In genomic region chr1:68704800-68705443, GRCh38 we compare ENCODE assay signal across 26 cellular contexts.
"Had no signal": no experiment of that assay in that cellular context is flagged by ENCODE, and none has a peak within 500 bp of the region (broad histone marks: within the 10 kb centered on the region; RNA-seq: fewer than 3 reads in every experiment).

No MANE protein-coding gene starts in this region.

- H3K4me1 ChIP-seq: gastroesophageal sphincter, lower lobe of right lung, parathyroid adenoma, right lobe of liver, thyroid gland, vagina had no signal

- FAIRE-seq: colon, endothelial cell of umbilical vein had no signal

- H3K36me3 ChIP-seq: esophagus muscularis mucosa, gastroesophageal sphincter, heart left ventricle, lower lobe of right lung, neutrophil, right lobe of liver, thyroid gland, vagina had no signal

- H3K4me3 ChIP-seq: dorsolateral prefrontal cortex, esophagus muscularis mucosa, gastroesophageal sphincter, heart left ventricle, lower lobe of right lung, mucosa of descending colon, right lobe of liver, smooth muscle cell, thyroid gland, vagina had no signal

- DNase-seq: dorsolateral prefrontal cortex; effector CD4-positive, alpha-beta T cell; foreskin keratinocyte; heart left ventricle; hippocampal formation; islet precursor cell; left ventricle myocardium superior; lower lobe of right lung; mucosa of descending colon; naive B cell; right lobe of liver; stimulated activated CD4-positive, alpha-beta T cell treated with anti-CD3 and anti-CD28 coated beads, Interleukin-12 subunit alpha, Interleukin-12 subunit beta, amount 100 ng/mL, for 4 hours; stimulated activated CD4-positive, alpha-beta T cell treated with anti-CD3 and anti-CD28 coated beads, Interleukin-1b, Interleukin-23, amount 100 ng/mL, for 48 hours; stimulated activated CD4-positive, alpha-beta T cell treated with anti-CD3 and anti-CD28 coated beads, Interleukin-4, amount 100 ng/mL, for 1 hour; stimulated activated CD8-positive, alpha-beta memory T cell treated with anti-CD3 and anti-CD28 coated beads, Interleukin-4, amount 100 ng/mL, for 48 hours; stimulated activated naive CD4-positive, alpha-beta T cell; stimulated activated naive CD8-positive, alpha-beta T cell treated with anti-CD3 and anti-CD28 coated beads, Interleukin-15, amount 100 ng/mL, for 72 hours; thyroid gland had no signal

- H3K27ac ChIP-seq: esophagus muscularis mucosa, foreskin keratinocyte, gastroesophageal sphincter, heart left ventricle, lower lobe of right lung, neutrophil, parathyroid adenoma, right lobe of liver, thyroid gland, vagina had no signal

- H3K9ac ChIP-seq: parathyroid adenoma had no signal

- H3K9me3 ChIP-seq: neutrophil, right lobe of liver, thyroid gland, vagina had no signal
